In genomic region chr13:109145631-109146030, GRCh38 we compare ENCODE assay signal across 8 cellular contexts.
A peak's percentile ranks its signal among the peaks of the same experiment; 100 is the strongest.
DNase-seq lines count a peak whose midpoint lies in the region; ATAC-seq and TF ChIP-seq lines count a peak whose summit lies in the region.

No MANE protein-coding gene starts in this region.

- peaks cover 3% of the 10 kb centered on the region for H3K4me1 ChIP-seq in left ventricle myocardium inferior
- peaks cover 25% of the 10 kb centered on the region for H3K4me1 ChIP-seq in smooth muscle cell (ENCODE audit: low read depth)

- H3K9me3 ChIP-seq in left ventricle myocardium inferior (replicated peaks) = no peaks in the 10 kb centered on the region
- no peaks in the 10 kb centered on the region for H3K9me3 ChIP-seq in smooth muscle cell (replicated peaks; ENCODE audit: low read depth)

- H3K27me3 Mint-ChIP-seq in WTC11 (ENCODE audit: low read depth) = peaks cover 9% of the 10 kb centered on the region

- H2AFZ ChIP-seq in smooth muscle cell (ENCODE audit: low read depth) = no peak overlapping the region

- H3K9ac ChIP-seq in smooth muscle cell (ENCODE audit: low read depth) = no peak overlapping the region

- no peak overlapping the region for H3K4me3 ChIP-seq in left ventricle myocardium inferior
- no peak overlapping the region for H3K4me3 ChIP-seq in smooth muscle cell

- H3K36me3 ChIP-seq in left ventricle myocardium inferior = no peaks in the 10 kb centered on the region
- no peaks in the 10 kb centered on the region for H3K36me3 ChIP-seq in smooth muscle cell (ENCODE audit: low read depth)

- no peak overlapping the region for H3K27ac ChIP-seq in left ventricle myocardium inferior (replicated peaks)
- H3K27ac ChIP-seq in smooth muscle cell (ENCODE audit: low read depth) = no peak overlapping the region

- no peaks in the 10 kb centered on the region for H4K20me1 ChIP-seq in smooth muscle cell (ENCODE audit: low read depth)

- no peak overlapping the region; the same call in 1 of the 2 replicates for H3K27ac Mint-ChIP-seq in WTC11

- POLR2A ChIA-PET in WTC11 (lab: Charles Lee) = no interaction called here

- peak; percentile 68 for ATAC-seq in GM18520 (IDR thresholded peaks at IDR 0.05; ENCODE audit: unreplicated experiment)
- peak; percentile 92 for ATAC-seq in HG02885 (IDR thresholded peaks at IDR 0.05; ENCODE audit: poor library complexity, unreplicated experiment)
- peak; percentile 78 for ATAC-seq in WTC11
- no peak for ATAC-seq in HG02571 (IDR thresholded peaks at IDR 0.05; ENCODE audit: unreplicated experiment)

- no peaks in the 10 kb centered on the region for H3K36me3 Mint-ChIP-seq in WTC11

- intact Hi-C loops in left ventricle myocardium inferior (cut with micrococcal nuclease) = loop anchor here (10.0 kb wide), 1 partner anchor 989 kb away; no protein-coding TSS in a partner anchor

- peaks cover 3% of the 10 kb centered on the region for H3K4me1 Mint-ChIP-seq in WTC11

- DNase-seq in CD1c-positive myeloid dendritic cell (ENCODE audit: extremely low spot score) (peak; percentile 45), NCI-H146 (lab: John Stamatoyannopoulos, UW) (peak; percentile 25), WTC11 (ENCODE audit: low spot score) (no peak), left ventricle myocardium inferior (no peak), smooth muscle cell (lab: John Stamatoyannopoulos, UW; ENCODE audit: unreplicated experiment) (no peak)

- TF ChIP-seq CTCF in WTC11 (IDR thresholded peaks at IDR 0.05) = peak; percentile 33; the same call in 1 of the 2 replicates
- peak; percentile 78 for TF ChIP-seq CTCF in left ventricle myocardium inferior (IDR thresholded peaks at IDR 0.05; ENCODE audit: borderline replicate concordance)
- peak; percentile 76 for TF ChIP-seq CTCF in smooth muscle cell (IDR thresholded peaks at IDR 0.05; ENCODE audit: borderline replicate concordance, insufficient read depth, poor library complexity, severe bottlenecking)

- peaks cover 27% of the 10 kb centered on the region for H3K27me3 ChIP-seq in left ventricle myocardium inferior (ENCODE audit: low read depth)
- peaks cover 4% of the 10 kb centered on the region for H3K27me3 ChIP-seq in smooth muscle cell (ENCODE audit: low read depth)

- no peak overlapping the region for H3K4me2 ChIP-seq in smooth muscle cell

- no peaks in the 10 kb centered on the region for H3K79me2 ChIP-seq in smooth muscle cell (ENCODE audit: low read depth)

- WGBS in smooth muscle cell (ENCODE audit: low lambda C conversion rate) = 15% methylated on average over 4 of the region's 4 CpGs

- no peaks in the 10 kb centered on the region for H3F3A ChIP-seq in smooth muscle cell (ENCODE audit: low read depth)

- no peak overlapping the region for H3K4me3 Mint-ChIP-seq in WTC11

- 0 out of 2 replicates have a peak, but pooled peaks cover 4% of the 10 kb centered on the region for H3K9me3 Mint-ChIP-seq in WTC11

- CTCF ChIA-PET in WTC11 (lab: Charles Lee) = interaction anchor here (0.7 to 1.0 kb wide), 2 partner anchors 16 to 184 kb away, joined by 3 read pairs; no protein-coding TSS in a partner anchor

TF ChIP-seq in WTC11, 78 proteins besides CTCF, POLR2A, EP300 and RAD21:
- TF ChIP-seq ZNF416 (CRISPR knock-in tag; IDR thresholded peaks at IDR 0.05) = no peak
- TF ChIP-seq ZNF263 (CRISPR knock-in tag; IDR thresholded peaks at IDR 0.05; ENCODE audit: low read depth) = no peak
- no peak for TF ChIP-seq PRDM15 (CRISPR knock-in tag; IDR thresholded peaks at IDR 0.05)
- TF ChIP-seq ZNF138 (CRISPR knock-in tag; conservative IDR thresholded peaks at IDR 0.05) = no peak
- no peak for TF ChIP-seq FOXP4 (CRISPR knock-in tag; IDR thresholded peaks at IDR 0.05)
- TF ChIP-seq ZBTB21 (CRISPR knock-in tag; IDR thresholded peaks at IDR 0.05; ENCODE audit: borderline replicate concordance) = no peak
- no peak for TF ChIP-seq ETV6 (CRISPR knock-in tag; IDR thresholded peaks at IDR 0.05)
- no peak for TF ChIP-seq NFE2L1 (CRISPR knock-in tag; IDR thresholded peaks at IDR 0.05)
- TF ChIP-seq MLX (CRISPR knock-in tag; IDR thresholded peaks at IDR 0.05) = no peak
- no peak for TF ChIP-seq NFATC4 (CRISPR knock-in tag; IDR thresholded peaks at IDR 0.05)
- no peak for TF ChIP-seq ZNF317 (CRISPR knock-in tag; IDR thresholded peaks at IDR 0.05; ENCODE audit: borderline replicate concordance, low read depth)
- no peak for TF ChIP-seq ZSCAN18 (CRISPR knock-in tag; IDR thresholded peaks at IDR 0.05)
- TF ChIP-seq USF1 (CRISPR knock-in tag; IDR thresholded peaks at IDR 0.05) = no peak
- no peak for TF ChIP-seq ZNF396 (CRISPR knock-in tag; IDR thresholded peaks at IDR 0.05; ENCODE audit: borderline replicate concordance)
- no peak for TF ChIP-seq ZNF121 (CRISPR knock-in tag; IDR thresholded peaks at IDR 0.05)
- no peak for TF ChIP-seq PREB (CRISPR knock-in tag; IDR thresholded peaks at IDR 0.05; ENCODE audit: borderline replicate concordance)
- TF ChIP-seq RELA (CRISPR knock-in tag; IDR thresholded peaks at IDR 0.05; ENCODE audit: borderline replicate concordance) = no peak

Comparison
In these comparisons a context has a peak if more than half of its experiments do, and no peak if none do; other contexts are left out.
1. DNase-seq: peak in CD1c-positive myeloid dendritic cell (single experiment) and NCI-H146 (single experiment); none in WTC11 (single experiment), left ventricle myocardium inferior (single experiment) and smooth muscle cell (single experiment).
2. Peak in every context shown above with its lines, with median percentiles within 50 percentile points of each other: CTCF ChIP-seq.